Comparison of ENCODE assay signal across 13 cellular contexts in the genomic region with DNA sequence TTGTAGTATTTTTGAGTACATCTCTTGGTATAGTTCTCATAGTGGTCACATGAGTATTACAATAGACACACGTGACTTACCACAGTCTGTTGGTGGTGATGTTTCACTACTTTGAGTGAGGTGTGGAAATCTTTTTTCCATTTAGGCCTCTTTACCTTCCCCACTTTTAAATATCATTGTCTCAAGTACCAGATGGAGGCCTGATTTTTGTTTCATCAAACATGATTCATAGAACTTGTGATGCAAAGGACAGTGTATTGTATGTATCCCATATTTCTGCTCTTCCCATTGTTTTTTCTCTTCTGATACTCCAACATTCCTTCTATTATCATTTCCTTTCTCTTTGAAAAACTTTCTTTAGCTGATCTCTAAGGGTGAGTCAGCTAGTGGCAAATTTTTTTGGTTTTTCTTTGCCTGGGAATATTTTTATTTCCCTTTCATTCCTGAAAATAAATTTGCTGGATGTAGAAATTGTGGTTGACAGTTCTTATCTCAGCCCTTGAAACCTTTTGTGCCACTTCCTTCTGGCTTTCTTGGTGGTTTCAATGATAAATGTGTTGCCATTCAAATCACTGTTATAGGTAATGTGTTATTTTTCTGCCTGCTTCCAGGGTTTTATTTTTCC. TPM values are rescaled to one million over a fixed set of nuclear protein-coding genes. Genes with fewer than 3 reads are reported as not detected.
DNase-seq lines count a peak whose midpoint lies in the region; ATAC-seq and TF ChIP-seq lines count a peak whose summit lies in the region.
"Had no signal": no experiment of that assay in that cellular context is flagged by ENCODE, and none has a peak within 500 bp of the region (broad histone marks: within the 10 kb centered on the region; RNA-seq: fewer than 3 reads in every experiment).

No MANE protein-coding gene starts in this region.

- peaks cover 25% of the 10 kb centered on the region for H3K4me1 ChIP-seq in adipocyte (ENCODE audit: control insufficient read depth, insufficient read depth, low read length)
- H3K4me1 ChIP-seq: neural progenitor cell, suprapubic skin had no signal

- TF ChIP-seq CTCF in nephron progenitor cell (IDR thresholded peaks at IDR 0.05), result no peak

- H3K36me3 Mint-ChIP-seq in nephron progenitor cell (ENCODE audit: low read depth), result no peaks in the 10 kb centered on the region
- H3K36me3 Mint-ChIP-seq: neural progenitor cell had no signal

- ATAC-seq in GM19463 (IDR thresholded peaks at IDR 0.05; ENCODE audit: unreplicated experiment), result no peak

- H3K9me3 Mint-ChIP-seq in nephron progenitor cell, result peaks cover 10% of the 10 kb centered on the region

- H3K27me3 ChIP-seq in adipocyte (replicated peaks; ENCODE audit: control insufficient read depth, insufficient read depth, low read length), result no peaks in the 10 kb centered on the region
- H3K27me3 ChIP-seq: neural progenitor cell, suprapubic skin had no signal

- H3K27ac Mint-ChIP-seq in nephron progenitor cell, result no peak overlapping the region
- H3K27ac Mint-ChIP-seq: activated CD4-positive, alpha-beta T cell treated with anti-CD3 and anti-CD28 coated beads, Interleukin-2, amount 10 ng/mL, durations not matched to agents 24 days and 14 days; neural progenitor cell had no signal

- no peak overlapping the region for H3K4me3 ChIP-seq in adipocyte (ENCODE audit: low read length)
- H3K4me3 ChIP-seq: neural progenitor cell, suprapubic skin had no signal

- H3K4me1 Mint-ChIP-seq in nephron progenitor cell, result peaks cover 11% of the 10 kb centered on the region
- H3K4me1 Mint-ChIP-seq: neural progenitor cell had no signal

- peaks cover 4% of the 10 kb centered on the region for H3K27me3 Mint-ChIP-seq in nephron progenitor cell (ENCODE audit: low read depth, poor library complexity)
- H3K27me3 Mint-ChIP-seq: activated CD4-positive, alpha-beta T cell treated with anti-CD3 and anti-CD28 coated beads, Interleukin-2, amount 10 ng/mL, durations not matched to agents 24 days and 14 days had no signal

- no peak overlapping the region for H3K4me3 Mint-ChIP-seq in nephron progenitor cell
- H3K4me3 Mint-ChIP-seq: activated CD4-positive, alpha-beta T cell treated with anti-CD3 and anti-CD28 coated beads, Interleukin-2, amount 10 ng/mL, durations not matched to agents 24 days and 14 days; neural progenitor cell had no signal

- no peaks in the 10 kb centered on the region for H3K9me3 ChIP-seq in adipocyte (ENCODE audit: control insufficient read depth, low read length)
- H3K9me3 ChIP-seq: suprapubic skin had no signal

- H3K36me3 ChIP-seq in adipocyte (ENCODE audit: control insufficient read depth, insufficient read depth, low read length, severe bottlenecking), result no peaks in the 10 kb centered on the region
- H3K36me3 ChIP-seq: neural progenitor cell, suprapubic skin had no signal

- DNase-seq in AG20443 (ENCODE audit: low spot score) (peak; percentile 44), HS-5 (ENCODE audit: low read depth) (peak; percentile 73), adipocyte (ENCODE audit: low read depth) (peak; percentile 29), kidney tubule cell (ENCODE audit: low spot score) (peak; percentile 35), HT-29 (ENCODE audit: low spot score) (no peak), T-helper 9 cell (no peak), nephron progenitor cell (no peak)
- DNase-seq: amygdala, NCI-H2227 treated with DMSO at 0.1 percent for 48 hours had no signal

- no peak overlapping the region for H3K9ac ChIP-seq in adipocyte (ENCODE audit: low read length)
- H3K9ac ChIP-seq: neural progenitor cell had no signal

RNA-seq across cellular contexts. Expression of a gene that starts 32.8 kb away (rescaled TPM):
- not detected in 2 replicates for total RNA-seq in HT-29 (2014; rRNA removed; shearing (Covaris generic))

RNA-seq across cellular contexts. Expression of a gene that starts 54.9 kb away (rescaled TPM):
- not detected in 2 replicates for total RNA-seq in HT-29 (2014; rRNA removed; shearing (Covaris generic))
- total RNA-seq: activated CD4-positive, alpha-beta T cell treated with anti-CD3 and anti-CD28 coated beads, Interleukin-2, amount 10 ng/mL, durations not matched to agents 24 days and 14 days had no signal

Comparison
In these comparisons a context has a peak if more than half of its experiments do, and no peak if none do; other contexts are left out.
1. DNase-seq: peak in AG20443 (single experiment), HS-5 (single experiment), adipocyte (single experiment) and kidney tubule cell (single experiment); none in HT-29 (single experiment), T-helper 9 cell (single experiment) and nephron progenitor cell (single experiment).